1 cellular context compared by ENCODE assay signal in the genomic region with DNA sequence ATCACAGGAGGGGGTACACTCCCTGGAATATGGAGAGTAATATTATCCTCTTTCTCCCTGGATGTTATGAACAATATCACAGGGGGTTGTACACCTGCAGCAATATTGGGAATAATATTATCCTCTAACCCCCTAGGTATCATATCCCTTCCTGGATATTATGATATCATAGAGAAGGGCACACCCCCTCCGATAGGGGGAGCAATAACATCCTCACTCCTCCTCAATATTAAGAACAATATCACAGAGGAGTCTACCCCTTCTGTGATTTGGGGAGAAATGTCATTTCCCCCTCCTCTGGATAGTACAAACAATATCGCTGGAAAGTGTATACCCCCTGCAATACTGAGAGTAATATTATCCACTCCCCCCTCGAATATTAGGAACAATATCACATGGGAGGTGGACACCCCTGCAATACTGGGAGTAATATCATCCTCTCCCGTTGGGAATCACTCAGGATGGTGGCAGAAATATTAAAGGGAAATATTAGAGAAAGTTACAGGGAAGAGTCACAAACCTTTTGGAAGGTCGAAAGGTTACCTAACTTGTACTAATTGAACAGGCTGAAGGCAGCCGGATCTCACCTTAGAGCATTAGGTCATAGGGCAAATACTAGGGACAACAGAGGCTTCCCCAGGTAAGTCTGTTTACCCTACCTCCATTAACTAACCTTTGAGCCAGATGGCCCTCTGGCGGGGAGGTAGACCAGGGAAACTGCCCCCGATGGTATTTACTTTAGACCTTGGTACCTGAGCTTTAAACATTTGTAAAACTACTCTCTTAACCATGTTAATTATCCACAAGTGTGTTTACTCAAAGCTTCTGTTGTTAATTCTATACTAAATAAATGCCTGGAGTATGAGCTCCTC.
A peak's percentile ranks its signal among the peaks of the same experiment; 100 is the strongest.
TF ChIP-seq lines count a peak whose summit lies in the region.

No MANE protein-coding gene starts in this region.

TF ChIP-seq in HepG2, 621 proteins besides CTCF, POLR2A, EP300 and RAD21 (continued from another document and continues in another):
- TF ChIP-seq, protein P1, sequence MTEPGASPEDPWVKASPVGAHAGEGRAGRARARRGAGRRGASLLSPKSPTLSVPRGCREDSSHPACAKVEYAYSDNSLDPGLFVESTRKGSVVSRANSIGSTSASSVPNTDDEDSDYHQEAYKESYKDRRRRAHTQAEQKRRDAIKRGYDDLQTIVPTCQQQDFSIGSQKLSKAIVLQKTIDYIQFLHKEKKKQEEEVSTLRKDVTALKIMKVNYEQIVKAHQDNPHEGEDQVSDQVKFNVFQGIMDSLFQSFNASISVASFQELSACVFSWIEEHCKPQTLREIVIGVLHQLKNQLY (CRISPR knock-in tag; IDR thresholded peaks at IDR 0.05): peak; percentile 44; the same call in 1 of the 2 replicates
- no peak for TF ChIP-seq CHD2 (IDR thresholded peaks at IDR 0.05; ENCODE audit: low read depth, low read length)
- no peak for TF ChIP-seq ZNF451 (CRISPR knock-in tag; IDR thresholded peaks at IDR 0.05)
- TF ChIP-seq ASH2L (IDR thresholded peaks at IDR 0.05; ENCODE audit: insufficient read length, low read depth, low read length): no peak
- TF ChIP-seq, protein P2, sequence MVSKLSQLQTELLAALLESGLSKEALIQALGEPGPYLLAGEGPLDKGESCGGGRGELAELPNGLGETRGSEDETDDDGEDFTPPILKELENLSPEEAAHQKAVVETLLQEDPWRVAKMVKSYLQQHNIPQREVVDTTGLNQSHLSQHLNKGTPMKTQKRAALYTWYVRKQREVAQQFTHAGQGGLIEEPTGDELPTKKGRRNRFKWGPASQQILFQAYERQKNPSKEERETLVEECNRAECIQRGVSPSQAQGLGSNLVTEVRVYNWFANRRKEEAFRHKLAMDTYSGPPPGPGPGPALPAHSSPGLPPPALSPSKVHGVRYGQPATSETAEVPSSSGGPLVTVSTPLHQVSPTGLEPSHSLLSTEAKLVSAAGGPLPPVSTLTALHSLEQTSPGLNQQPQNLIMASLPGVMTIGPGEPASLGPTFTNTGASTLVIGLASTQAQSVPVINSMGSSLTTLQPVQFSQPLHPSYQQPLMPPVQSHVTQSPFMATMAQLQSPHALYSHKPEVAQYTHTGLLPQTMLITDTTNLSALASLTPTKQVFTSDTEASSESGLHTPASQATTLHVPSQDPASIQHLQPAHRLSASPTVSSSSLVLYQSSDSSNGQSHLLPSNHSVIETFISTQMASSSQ (IDR thresholded peaks at IDR 0.05; ENCODE audit: low read depth): peak; percentile 72
- TF ChIP-seq, protein P2 (CRISPR knock-in tag; IDR thresholded peaks at IDR 0.05; ENCODE audit: borderline replicate concordance): peak; percentile 39; the same call in 1 of the 2 replicates
- TF ChIP-seq, protein P3, sequence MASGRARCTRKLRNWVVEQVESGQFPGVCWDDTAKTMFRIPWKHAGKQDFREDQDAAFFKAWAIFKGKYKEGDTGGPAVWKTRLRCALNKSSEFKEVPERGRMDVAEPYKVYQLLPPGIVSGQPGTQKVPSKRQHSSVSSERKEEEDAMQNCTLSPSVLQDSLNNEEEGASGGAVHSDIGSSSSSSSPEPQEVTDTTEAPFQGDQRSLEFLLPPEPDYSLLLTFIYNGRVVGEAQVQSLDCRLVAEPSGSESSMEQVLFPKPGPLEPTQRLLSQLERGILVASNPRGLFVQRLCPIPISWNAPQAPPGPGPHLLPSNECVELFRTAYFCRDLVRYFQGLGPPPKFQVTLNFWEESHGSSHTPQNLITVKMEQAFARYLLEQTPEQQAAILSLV (CRISPR knock-in tag; IDR thresholded peaks at IDR 0.05; ENCODE audit: borderline replicate concordance): 0 out of 2 replicates have a peak, but pooled peaks have one; percentile 42
- TF ChIP-seq ARID2 (CRISPR knock-in tag; IDR thresholded peaks at IDR 0.05; ENCODE audit: borderline replicate concordance): no peak
- TF ChIP-seq, protein P4, sequence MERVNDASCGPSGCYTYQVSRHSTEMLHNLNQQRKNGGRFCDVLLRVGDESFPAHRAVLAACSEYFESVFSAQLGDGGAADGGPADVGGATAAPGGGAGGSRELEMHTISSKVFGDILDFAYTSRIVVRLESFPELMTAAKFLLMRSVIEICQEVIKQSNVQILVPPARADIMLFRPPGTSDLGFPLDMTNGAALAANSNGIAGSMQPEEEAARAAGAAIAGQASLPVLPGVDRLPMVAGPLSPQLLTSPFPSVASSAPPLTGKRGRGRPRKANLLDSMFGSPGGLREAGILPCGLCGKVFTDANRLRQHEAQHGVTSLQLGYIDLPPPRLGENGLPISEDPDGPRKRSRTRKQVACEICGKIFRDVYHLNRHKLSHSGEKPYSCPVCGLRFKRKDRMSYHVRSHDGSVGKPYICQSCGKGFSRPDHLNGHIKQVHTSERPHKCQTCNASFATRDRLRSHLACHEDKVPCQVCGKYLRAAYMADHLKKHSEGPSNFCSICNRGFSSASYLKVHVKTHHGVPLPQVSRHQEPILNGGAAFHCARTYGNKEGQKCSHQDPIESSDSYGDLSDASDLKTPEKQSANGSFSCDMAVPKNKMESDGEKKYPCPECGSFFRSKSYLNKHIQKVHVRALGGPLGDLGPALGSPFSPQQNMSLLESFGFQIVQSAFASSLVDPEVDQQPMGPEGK (CRISPR knock-in tag; IDR thresholded peaks at IDR 0.05): peak; percentile 94
- no peak for TF ChIP-seq ETV6 (CRISPR knock-in tag; conservative IDR thresholded peaks at IDR 0.05)
- TF ChIP-seq DNMT3B (CRISPR knock-in tag; conservative IDR thresholded peaks at IDR 0.05): no peak
- peak; percentile 33; the same call in 1 of the 2 replicates for TF ChIP-seq ZNF709 (CRISPR knock-in tag; IDR thresholded peaks at IDR 0.05)
- no peak for TF ChIP-seq ZNF891 (CRISPR knock-in tag; IDR thresholded peaks at IDR 0.05)
- no peak for TF ChIP-seq ADNP (CRISPR knock-in tag; IDR thresholded peaks at IDR 0.05)
- no peak for TF ChIP-seq ZNF432 (CRISPR knock-in tag; IDR thresholded peaks at IDR 0.05; ENCODE audit: borderline replicate concordance)
- TF ChIP-seq, protein P5, sequence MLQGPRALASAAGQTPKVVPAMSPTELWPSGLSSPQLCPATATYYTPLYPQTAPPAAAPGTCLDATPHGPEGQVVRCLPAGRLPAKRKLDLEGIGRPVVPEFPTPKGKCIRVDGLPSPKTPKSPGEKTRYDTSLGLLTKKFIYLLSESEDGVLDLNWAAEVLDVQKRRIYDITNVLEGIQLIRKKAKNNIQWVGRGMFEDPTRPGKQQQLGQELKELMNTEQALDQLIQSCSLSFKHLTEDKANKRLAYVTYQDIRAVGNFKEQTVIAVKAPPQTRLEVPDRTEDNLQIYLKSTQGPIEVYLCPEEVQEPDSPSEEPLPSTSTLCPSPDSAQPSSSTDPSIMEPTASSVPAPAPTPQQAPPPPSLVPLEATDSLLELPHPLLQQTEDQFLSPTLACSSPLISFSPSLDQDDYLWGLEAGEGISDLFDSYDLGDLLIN (CRISPR knock-in tag; IDR thresholded peaks at IDR 0.05; ENCODE audit: borderline replicate concordance): no peak
- no peak for TF ChIP-seq PRPF4 (IDR thresholded peaks at IDR 0.05; ENCODE audit: low read depth, low read length, poor library complexity, severe bottlenecking)
- TF ChIP-seq, protein P6, sequence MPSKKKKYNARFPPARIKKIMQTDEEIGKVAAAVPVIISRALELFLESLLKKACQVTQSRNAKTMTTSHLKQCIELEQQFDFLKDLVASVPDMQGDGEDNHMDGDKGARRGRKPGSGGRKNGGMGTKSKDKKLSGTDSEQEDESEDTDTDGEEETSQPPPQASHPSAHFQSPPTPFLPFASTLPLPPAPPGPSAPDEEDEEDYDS (CRISPR knock-in tag; IDR thresholded peaks at IDR 0.05): no peak
- TF ChIP-seq, protein P7, sequence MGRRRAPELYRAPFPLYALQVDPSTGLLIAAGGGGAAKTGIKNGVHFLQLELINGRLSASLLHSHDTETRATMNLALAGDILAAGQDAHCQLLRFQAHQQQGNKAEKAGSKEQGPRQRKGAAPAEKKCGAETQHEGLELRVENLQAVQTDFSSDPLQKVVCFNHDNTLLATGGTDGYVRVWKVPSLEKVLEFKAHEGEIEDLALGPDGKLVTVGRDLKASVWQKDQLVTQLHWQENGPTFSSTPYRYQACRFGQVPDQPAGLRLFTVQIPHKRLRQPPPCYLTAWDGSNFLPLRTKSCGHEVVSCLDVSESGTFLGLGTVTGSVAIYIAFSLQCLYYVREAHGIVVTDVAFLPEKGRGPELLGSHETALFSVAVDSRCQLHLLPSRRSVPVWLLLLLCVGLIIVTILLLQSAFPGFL (CRISPR knock-in tag; IDR thresholded peaks at IDR 0.05): no peak
- peak; percentile 76; the same call in 1 of the 2 replicates for TF ChIP-seq ZNF124 (CRISPR knock-in tag; IDR thresholded peaks at IDR 0.05)
- TF ChIP-seq NBN (conservative IDR thresholded peaks at IDR 0.05): no peak
- TF ChIP-seq ZNF564 (CRISPR knock-in tag; IDR thresholded peaks at IDR 0.05): no peak
- no peak for TF ChIP-seq ISX (CRISPR knock-in tag; conservative IDR thresholded peaks at IDR 0.05)
- no peak for TF ChIP-seq EED (CRISPR knock-in tag; IDR thresholded peaks at IDR 0.05)
- peak; percentile 82; the same call in 1 of the 2 replicates for TF ChIP-seq ETV5 (CRISPR knock-in tag; IDR thresholded peaks at IDR 0.05; ENCODE audit: borderline replicate concordance)
- TF ChIP-seq CREM (IDR thresholded peaks at IDR 0.05): no peak
- TF ChIP-seq CREM (CRISPR knock-in tag; IDR thresholded peaks at IDR 0.05): no peak
- no peak; the same call in 1 of the 2 replicates for TF ChIP-seq HOXA5 (CRISPR knock-in tag; IDR thresholded peaks at IDR 0.05)
- TF ChIP-seq, protein P8, sequence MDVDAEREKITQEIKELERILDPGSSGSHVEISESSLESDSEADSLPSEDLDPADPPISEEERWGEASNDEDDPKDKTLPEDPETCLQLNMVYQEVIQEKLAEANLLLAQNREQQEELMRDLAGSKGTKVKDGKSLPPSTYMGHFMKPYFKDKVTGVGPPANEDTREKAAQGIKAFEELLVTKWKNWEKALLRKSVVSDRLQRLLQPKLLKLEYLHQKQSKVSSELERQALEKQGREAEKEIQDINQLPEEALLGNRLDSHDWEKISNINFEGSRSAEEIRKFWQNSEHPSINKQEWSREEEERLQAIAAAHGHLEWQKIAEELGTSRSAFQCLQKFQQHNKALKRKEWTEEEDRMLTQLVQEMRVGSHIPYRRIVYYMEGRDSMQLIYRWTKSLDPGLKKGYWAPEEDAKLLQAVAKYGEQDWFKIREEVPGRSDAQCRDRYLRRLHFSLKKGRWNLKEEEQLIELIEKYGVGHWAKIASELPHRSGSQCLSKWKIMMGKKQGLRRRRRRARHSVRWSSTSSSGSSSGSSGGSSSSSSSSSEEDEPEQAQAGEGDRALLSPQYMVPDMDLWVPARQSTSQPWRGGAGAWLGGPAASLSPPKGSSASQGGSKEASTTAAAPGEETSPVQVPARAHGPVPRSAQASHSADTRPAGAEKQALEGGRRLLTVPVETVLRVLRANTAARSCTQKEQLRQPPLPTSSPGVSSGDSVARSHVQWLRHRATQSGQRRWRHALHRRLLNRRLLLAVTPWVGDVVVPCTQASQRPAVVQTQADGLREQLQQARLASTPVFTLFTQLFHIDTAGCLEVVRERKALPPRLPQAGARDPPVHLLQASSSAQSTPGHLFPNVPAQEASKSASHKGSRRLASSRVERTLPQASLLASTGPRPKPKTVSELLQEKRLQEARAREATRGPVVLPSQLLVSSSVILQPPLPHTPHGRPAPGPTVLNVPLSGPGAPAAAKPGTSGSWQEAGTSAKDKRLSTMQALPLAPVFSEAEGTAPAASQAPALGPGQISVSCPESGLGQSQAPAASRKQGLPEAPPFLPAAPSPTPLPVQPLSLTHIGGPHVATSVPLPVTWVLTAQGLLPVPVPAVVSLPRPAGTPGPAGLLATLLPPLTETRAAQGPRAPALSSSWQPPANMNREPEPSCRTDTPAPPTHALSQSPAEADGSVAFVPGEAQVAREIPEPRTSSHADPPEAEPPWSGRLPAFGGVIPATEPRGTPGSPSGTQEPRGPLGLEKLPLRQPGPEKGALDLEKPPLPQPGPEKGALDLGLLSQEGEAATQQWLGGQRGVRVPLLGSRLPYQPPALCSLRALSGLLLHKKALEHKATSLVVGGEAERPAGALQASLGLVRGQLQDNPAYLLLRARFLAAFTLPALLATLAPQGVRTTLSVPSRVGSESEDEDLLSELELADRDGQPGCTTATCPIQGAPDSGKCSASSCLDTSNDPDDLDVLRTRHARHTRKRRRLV (CRISPR knock-in tag; IDR thresholded peaks at IDR 0.05): no peak
- peak; percentile 75 to 85 for TF ChIP-seq NR2F1 (CRISPR knock-in tag; IDR thresholded peaks at IDR 0.05)
- TF ChIP-seq, protein P9, sequence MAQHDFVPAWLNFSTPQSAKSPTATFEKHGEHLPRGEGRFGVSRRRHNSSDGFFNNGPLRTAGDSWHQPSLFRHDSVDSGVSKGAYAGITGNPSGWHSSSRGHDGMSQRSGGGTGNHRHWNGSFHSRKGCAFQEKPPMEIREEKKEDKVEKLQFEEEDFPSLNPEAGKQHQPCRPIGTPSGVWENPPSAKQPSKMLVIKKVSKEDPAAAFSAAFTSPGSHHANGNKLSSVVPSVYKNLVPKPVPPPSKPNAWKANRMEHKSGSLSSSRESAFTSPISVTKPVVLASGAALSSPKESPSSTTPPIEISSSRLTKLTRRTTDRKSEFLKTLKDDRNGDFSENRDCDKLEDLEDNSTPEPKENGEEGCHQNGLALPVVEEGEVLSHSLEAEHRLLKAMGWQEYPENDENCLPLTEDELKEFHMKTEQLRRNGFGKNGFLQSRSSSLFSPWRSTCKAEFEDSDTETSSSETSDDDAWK (CRISPR knock-in tag; IDR thresholded peaks at IDR 0.05): no peak
- peak; percentile 88 for TF ChIP-seq MED1 (CRISPR knock-in tag; IDR thresholded peaks at IDR 0.05)
- TF ChIP-seq, protein P10, sequence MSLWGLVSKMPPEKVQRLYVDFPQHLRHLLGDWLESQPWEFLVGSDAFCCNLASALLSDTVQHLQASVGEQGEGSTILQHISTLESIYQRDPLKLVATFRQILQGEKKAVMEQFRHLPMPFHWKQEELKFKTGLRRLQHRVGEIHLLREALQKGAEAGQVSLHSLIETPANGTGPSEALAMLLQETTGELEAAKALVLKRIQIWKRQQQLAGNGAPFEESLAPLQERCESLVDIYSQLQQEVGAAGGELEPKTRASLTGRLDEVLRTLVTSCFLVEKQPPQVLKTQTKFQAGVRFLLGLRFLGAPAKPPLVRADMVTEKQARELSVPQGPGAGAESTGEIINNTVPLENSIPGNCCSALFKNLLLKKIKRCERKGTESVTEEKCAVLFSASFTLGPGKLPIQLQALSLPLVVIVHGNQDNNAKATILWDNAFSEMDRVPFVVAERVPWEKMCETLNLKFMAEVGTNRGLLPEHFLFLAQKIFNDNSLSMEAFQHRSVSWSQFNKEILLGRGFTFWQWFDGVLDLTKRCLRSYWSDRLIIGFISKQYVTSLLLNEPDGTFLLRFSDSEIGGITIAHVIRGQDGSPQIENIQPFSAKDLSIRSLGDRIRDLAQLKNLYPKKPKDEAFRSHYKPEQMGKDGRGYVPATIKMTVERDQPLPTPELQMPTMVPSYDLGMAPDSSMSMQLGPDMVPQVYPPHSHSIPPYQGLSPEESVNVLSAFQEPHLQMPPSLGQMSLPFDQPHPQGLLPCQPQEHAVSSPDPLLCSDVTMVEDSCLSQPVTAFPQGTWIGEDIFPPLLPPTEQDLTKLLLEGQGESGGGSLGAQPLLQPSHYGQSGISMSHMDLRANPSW (CRISPR knock-in tag; IDR thresholded peaks at IDR 0.05; ENCODE audit: borderline replicate concordance): peak; percentile 25; the same call in 1 of the 2 replicates
